In the genomic region with DNA sequence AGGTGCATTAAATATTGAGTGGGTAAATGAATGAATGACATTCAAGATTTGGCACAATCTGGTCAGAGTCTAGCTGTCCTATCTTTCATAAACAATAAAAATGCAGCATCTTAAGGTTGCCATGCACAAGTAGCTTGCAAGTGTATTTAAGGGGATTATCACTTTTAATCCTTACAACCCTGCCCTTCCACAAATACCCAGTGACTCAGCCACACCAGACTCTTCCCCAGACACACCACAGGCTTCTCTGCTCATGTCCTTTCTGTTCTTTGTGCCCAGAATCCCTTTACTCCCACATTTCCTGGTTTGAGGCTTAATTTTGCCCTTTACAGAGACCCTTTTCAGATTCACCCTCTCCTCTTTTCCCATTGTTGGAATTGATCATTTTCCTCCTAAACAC, we compare ENCODE assay signal across 1 cellular context.
TF ChIP-seq lines count a peak whose summit lies in the region.

No MANE protein-coding gene starts in this region.

TF ChIP-seq in HepG2, 621 proteins besides CTCF, POLR2A, EP300 and RAD21 (continued from another document):
- TF ChIP-seq, protein P1, sequence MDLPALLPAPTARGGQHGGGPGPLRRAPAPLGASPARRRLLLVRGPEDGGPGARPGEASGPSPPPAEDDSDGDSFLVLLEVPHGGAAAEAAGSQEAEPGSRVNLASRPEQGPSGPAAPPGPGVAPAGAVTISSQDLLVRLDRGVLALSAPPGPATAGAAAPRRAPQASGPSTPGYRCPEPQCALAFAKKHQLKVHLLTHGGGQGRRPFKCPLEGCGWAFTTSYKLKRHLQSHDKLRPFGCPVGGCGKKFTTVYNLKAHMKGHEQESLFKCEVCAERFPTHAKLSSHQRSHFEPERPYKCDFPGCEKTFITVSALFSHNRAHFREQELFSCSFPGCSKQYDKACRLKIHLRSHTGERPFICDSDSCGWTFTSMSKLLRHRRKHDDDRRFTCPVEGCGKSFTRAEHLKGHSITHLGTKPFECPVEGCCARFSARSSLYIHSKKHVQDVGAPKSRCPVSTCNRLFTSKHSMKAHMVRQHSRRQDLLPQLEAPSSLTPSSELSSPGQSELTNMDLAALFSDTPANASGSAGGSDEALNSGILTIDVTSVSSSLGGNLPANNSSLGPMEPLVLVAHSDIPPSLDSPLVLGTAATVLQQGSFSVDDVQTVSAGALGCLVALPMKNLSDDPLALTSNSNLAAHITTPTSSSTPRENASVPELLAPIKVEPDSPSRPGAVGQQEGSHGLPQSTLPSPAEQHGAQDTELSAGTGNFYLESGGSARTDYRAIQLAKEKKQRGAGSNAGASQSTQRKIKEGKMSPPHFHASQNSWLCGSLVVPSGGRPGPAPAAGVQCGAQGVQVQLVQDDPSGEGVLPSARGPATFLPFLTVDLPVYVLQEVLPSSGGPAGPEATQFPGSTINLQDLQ (CRISPR knock-in tag; IDR thresholded peaks at IDR 0.05): no peak
- TF ChIP-seq GZF1 (CRISPR knock-in tag; IDR thresholded peaks at IDR 0.05) (no peak), ZBTB3 (CRISPR knock-in tag; IDR thresholded peaks at IDR 0.05; ENCODE audit: borderline replicate concordance, low read depth) (no peak), ZNF713 (CRISPR knock-in tag; IDR thresholded peaks at IDR 0.05) (no peak), KLF9 (CRISPR knock-in tag; IDR thresholded peaks at IDR 0.05; ENCODE audit: low read depth) (no peak), PITX1 (CRISPR knock-in tag; IDR thresholded peaks at IDR 0.05) (no peak), ZNF264 (CRISPR knock-in tag; IDR thresholded peaks at IDR 0.05) (no peak), SPEN (CRISPR knock-in tag; IDR thresholded peaks at IDR 0.05; ENCODE audit: low read depth) (no peak), ZNF737 (CRISPR knock-in tag; IDR thresholded peaks at IDR 0.05; ENCODE audit: borderline replicate concordance) (no peak)
- TF ChIP-seq, protein P2, sequence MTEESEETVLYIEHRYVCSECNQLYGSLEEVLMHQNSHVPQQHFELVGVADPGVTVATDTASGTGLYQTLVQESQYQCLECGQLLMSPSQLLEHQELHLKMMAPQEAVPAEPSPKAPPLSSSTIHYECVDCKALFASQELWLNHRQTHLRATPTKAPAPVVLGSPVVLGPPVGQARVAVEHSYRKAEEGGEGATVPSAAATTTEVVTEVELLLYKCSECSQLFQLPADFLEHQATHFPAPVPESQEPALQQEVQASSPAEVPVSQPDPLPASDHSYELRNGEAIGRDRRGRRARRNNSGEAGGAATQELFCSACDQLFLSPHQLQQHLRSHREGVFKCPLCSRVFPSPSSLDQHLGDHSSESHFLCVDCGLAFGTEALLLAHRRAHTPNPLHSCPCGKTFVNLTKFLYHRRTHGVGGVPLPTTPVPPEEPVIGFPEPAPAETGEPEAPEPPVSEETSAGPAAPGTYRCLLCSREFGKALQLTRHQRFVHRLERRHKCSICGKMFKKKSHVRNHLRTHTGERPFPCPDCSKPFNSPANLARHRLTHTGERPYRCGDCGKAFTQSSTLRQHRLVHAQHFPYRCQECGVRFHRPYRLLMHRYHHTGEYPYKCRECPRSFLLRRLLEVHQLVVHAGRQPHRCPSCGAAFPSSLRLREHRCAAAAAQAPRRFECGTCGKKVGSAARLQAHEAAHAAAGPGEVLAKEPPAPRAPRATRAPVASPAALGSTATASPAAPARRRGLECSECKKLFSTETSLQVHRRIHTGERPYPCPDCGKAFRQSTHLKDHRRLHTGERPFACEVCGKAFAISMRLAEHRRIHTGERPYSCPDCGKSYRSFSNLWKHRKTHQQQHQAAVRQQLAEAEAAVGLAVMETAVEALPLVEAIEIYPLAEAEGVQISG (CRISPR knock-in tag; IDR thresholded peaks at IDR 0.05): no peak
- TF ChIP-seq, protein P3, sequence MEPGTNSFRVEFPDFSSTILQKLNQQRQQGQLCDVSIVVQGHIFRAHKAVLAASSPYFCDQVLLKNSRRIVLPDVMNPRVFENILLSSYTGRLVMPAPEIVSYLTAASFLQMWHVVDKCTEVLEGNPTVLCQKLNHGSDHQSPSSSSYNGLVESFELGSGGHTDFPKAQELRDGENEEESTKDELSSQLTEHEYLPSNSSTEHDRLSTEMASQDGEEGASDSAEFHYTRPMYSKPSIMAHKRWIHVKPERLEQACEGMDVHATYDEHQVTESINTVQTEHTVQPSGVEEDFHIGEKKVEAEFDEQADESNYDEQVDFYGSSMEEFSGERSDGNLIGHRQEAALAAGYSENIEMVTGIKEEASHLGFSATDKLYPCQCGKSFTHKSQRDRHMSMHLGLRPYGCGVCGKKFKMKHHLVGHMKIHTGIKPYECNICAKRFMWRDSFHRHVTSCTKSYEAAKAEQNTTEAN (CRISPR knock-in tag; conservative IDR thresholded peaks at IDR 0.05): no peak
- TF ChIP-seq, protein P4, sequence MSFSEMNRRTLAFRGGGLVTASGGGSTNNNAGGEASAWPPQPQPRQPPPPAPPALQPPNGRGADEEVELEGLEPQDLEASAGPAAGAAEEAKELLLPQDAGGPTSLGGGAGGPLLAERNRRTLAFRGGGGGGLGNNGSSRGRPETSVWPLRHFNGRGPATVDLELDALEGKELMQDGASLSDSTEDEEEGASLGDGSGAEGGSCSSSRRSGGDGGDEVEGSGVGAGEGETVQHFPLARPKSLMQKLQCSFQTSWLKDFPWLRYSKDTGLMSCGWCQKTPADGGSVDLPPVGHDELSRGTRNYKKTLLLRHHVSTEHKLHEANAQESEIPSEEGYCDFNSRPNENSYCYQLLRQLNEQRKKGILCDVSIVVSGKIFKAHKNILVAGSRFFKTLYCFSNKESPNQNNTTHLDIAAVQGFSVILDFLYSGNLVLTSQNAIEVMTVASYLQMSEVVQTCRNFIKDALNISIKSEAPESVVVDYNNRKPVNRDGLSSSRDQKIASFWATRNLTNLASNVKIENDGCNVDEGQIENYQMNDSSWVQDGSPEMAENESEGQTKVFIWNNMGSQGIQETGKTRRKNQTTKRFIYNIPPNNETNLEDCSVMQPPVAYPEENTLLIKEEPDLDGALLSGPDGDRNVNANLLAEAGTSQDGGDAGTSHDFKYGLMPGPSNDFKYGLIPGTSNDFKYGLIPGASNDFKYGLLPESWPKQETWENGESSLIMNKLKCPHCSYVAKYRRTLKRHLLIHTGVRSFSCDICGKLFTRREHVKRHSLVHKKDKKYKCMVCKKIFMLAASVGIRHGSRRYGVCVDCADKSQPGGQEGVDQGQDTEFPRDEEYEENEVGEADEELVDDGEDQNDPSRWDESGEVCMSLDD (CRISPR knock-in tag; IDR thresholded peaks at IDR 0.05; ENCODE audit: borderline replicate concordance): no peak
- TF ChIP-seq, protein P5, sequence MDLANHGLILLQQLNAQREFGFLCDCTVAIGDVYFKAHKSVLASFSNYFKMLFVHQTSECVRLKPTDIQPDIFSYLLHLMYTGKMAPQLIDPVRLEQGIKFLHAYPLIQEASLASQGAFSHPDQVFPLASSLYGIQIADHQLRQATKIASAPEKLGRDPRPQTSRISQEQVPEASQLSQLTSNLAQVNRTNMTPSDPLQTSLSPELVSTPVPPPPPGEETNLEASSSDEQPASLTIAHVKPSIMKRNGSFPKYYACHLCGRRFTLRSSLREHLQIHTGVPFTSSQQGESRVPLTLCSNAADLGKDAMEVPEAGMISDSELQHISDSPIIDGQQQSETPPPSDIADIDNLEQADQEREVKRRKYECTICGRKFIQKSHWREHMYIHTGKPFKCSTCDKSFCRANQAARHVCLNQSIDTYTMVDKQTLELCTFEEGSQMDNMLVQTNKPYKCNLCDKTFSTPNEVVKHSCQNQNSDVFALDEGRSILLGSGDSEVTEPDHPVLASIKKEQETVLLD (CRISPR knock-in tag; IDR thresholded peaks at IDR 0.05; ENCODE audit: low read depth): no peak
